ENCODE assay signal across 20 cellular contexts in genomic region chr9:130370226-130370625, GRCh38.
DNase-seq lines count a peak whose midpoint lies in the region; ATAC-seq and TF ChIP-seq lines count a peak whose summit lies in the region.
"Had no signal": no experiment of that assay in that cellular context is flagged by ENCODE, and none has a peak within 500 bp of the region (broad histone marks: within the 10 kb centered on the region; RNA-seq: fewer than 3 reads in every experiment).

No MANE protein-coding gene starts in this region.

- H3K4me2 ChIP-seq in SK-N-SH (no peak overlapping the region), neural progenitor cell (no peak overlapping the region)
- H3K4me2 ChIP-seq: A549 had no signal

- H3K9me2 ChIP-seq in SK-N-SH: no peaks in the 10 kb centered on the region

- H2AFZ ChIP-seq in SK-N-SH (ENCODE audit: low read depth) (no peak overlapping the region), neural progenitor cell (replicated peaks) (no peak overlapping the region)

- peaks cover 14% of the 10 kb centered on the region for H3K4me1 Mint-ChIP-seq in endothelial cell (ENCODE audit: unreplicated experiment)
- peaks cover 9% of the 10 kb centered on the region for H3K4me1 Mint-ChIP-seq in neural progenitor cell

- 61% methylated on average over 3 of the region's 7 CpGs for WGBS in SK-N-SH (ENCODE audit: low lambda C conversion rate)

- ATAC-seq in SK-N-SH treated with all-trans-retinoic acid at 6 μM for 48 hours: no peak
- ATAC-seq: A549; CD8-positive, alpha-beta T cell had no signal

- H3K9me3 Mint-ChIP-seq in endothelial cell (ENCODE audit: unreplicated experiment) (no peaks in the 10 kb centered on the region), neural progenitor cell (no peaks in the 10 kb centered on the region)
- H3K9me3 Mint-ChIP-seq: CD4-positive, alpha-beta T cell; CD8-positive, alpha-beta T cell had no signal

- H3K4me1 ChIP-seq in SK-N-SH (ENCODE audit: control insufficient read depth in 1 of 2, insufficient read depth in 2 of 2, low read depth in 1 of 2, low read length in 1 of 2) (no peaks in the 10 kb centered on the region; a peak in 1 of 4 replicates), HEK293 (ENCODE audit: control insufficient read depth, insufficient read depth, low read length) (no peaks in the 10 kb centered on the region), neural progenitor cell (peaks cover 4% of the 10 kb centered on the region), HAP-1 (no peaks in the 10 kb centered on the region)
- H3K4me1 ChIP-seq: A549, Caco-2 had no signal

- no peak overlapping the region for H3K27ac ChIP-seq in SK-N-SH (ENCODE audit: low read depth in 2 of 2, low read length in 1 of 2)
- H3K27ac ChIP-seq in HEK293 (ENCODE audit: extremely low read depth, low read depth, low read length): no peak overlapping the region
- no peak overlapping the region for H3K27ac ChIP-seq in neural progenitor cell
- H3K27ac ChIP-seq: 22Rv1, A549, C4-2B had no signal

- POLR2A ChIA-PET in SK-N-SH (lab: Yijun Ruan, JAX): interaction anchor here (0.9 kb wide), 1 partner anchor 30 kb away, joined by 4 read pairs; no protein-coding TSS in a partner anchor
- POLR2A ChIA-PET in HEK293 (lab: Yijun Ruan, JAX): interaction anchor here (0.7 kb wide), 1 partner anchor 323 kb away, joined by 3 read pairs; the partner anchor contains the start of gene EXOSC2

- no peak for TF ChIP-seq CTCF in SK-N-SH (IDR thresholded peaks at IDR 0.05)
- TF ChIP-seq CTCF in HEK293 (tag by site-specific recombination; IDR thresholded peaks at IDR 0.05): no peak
- no peak for TF ChIP-seq CTCF in endothelial cell (IDR thresholded peaks at IDR 0.05; ENCODE audit: unreplicated experiment)
- no peak for TF ChIP-seq CTCF in neural progenitor cell (IDR thresholded peaks at IDR 0.05)

- H3K9me3 ChIP-seq in SK-N-SH (no peaks in the 10 kb centered on the region), HEK293 (ENCODE audit: control insufficient read depth, insufficient read depth, low read depth, low read length) (no peaks in the 10 kb centered on the region), neural progenitor cell (ENCODE audit: low read depth) (no peaks in the 10 kb centered on the region), HAP-1 (no peaks in the 10 kb centered on the region)
- H3K9me3 ChIP-seq: A549, Caco-2 had no signal

- DNase-seq in SK-N-SH: no peak
- no peak for DNase-seq in endothelial cell (ENCODE audit: low spot score)
- DNase-seq in neural progenitor cell (ENCODE audit: low spot score): no peak
- no peak for DNase-seq in HAP-1 (ENCODE audit: low spot score in 2 of 2)
- no peak for DNase-seq in NCI-H1105 treated with DMSO at 0.1 percent for 48 hours (lab: John Stamatoyannopoulos, UW)
- DNase-seq in kidney glomerular epithelial cell (lab: John Stamatoyannopoulos, UW): no peak
- DNase-seq: AML-193; Caco-2; Calu3; CD4-positive, alpha-beta T cell; CD8-positive, alpha-beta T cell; DMS79 treated with DMSO at 0.1 percent for 48 hours; GF-D8 had no signal

- in situ Hi-C loops in HAP-1 (cut with MboI; ENCODE audit: low sequenced_read_pairs): no loop called here

- CTCF ChIA-PET in SK-N-SH (lab: Yijun Ruan, JAX): interaction anchor here (1.0 to 1.9 kb wide), 5 partner anchors 26 to 127 kb away, joined by 3 to 5 read pairs (median 3); no protein-coding TSS in a partner anchor
- CTCF ChIA-PET in HEK293 (lab: Yijun Ruan, JAX): interaction anchor here (1.3 kb wide), 1 partner anchor 262 kb away, joined by 5 read pairs; no protein-coding TSS in a partner anchor

- peaks cover 10% of the 10 kb centered on the region for H3K27me3 Mint-ChIP-seq in endothelial cell (ENCODE audit: unreplicated experiment)
- H3K27me3 Mint-ChIP-seq in neural progenitor cell (ENCODE audit: insufficient read depth, low read depth): peaks cover 11% of the 10 kb centered on the region
- H3K27me3 Mint-ChIP-seq: CD4-positive, alpha-beta T cell had no signal

- H4K20me1 ChIP-seq in SK-N-SH (ENCODE audit: insufficient read depth): no peaks in the 10 kb centered on the region
- no peaks in the 10 kb centered on the region for H4K20me1 ChIP-seq in neural progenitor cell (ENCODE audit: low read depth)
- H4K20me1 ChIP-seq: BLaER1 treated with 17β-estradiol and CSF1 and Interleukin-3, amounts not matched to agents 10 nM and 100 nM had no signal

- no peaks in the 10 kb centered on the region for H3K27me3 ChIP-seq in SK-N-SH (ENCODE audit: insufficient read depth)
- no peaks in the 10 kb centered on the region for H3K27me3 ChIP-seq in neural progenitor cell
- H3K27me3 ChIP-seq in HAP-1 (ENCODE audit: low read depth): 0 out of 2 replicates have a peak, but pooled peaks cover 5% of the 10 kb centered on the region
- H3K27me3 ChIP-seq: BLaER1 treated with 17β-estradiol and CSF1 and Interleukin-3, amounts not matched to agents 10 nM and 100 nM had no signal

- no peak overlapping the region for H3K9ac ChIP-seq in SK-N-SH
- no peak overlapping the region for H3K9ac ChIP-seq in neural progenitor cell
- H3K9ac ChIP-seq: BLaER1 treated with 17β-estradiol and CSF1 and Interleukin-3, amounts not matched to agents 10 nM and 100 nM had no signal

- no peaks in the 10 kb centered on the region for H3F3A ChIP-seq in SK-N-SH (replicated peaks; ENCODE audit: insufficient read depth)
- no peaks in the 10 kb centered on the region for H3F3A ChIP-seq in neural progenitor cell (ENCODE audit: low read depth)

- no peaks in the 10 kb centered on the region for H3K79me2 ChIP-seq in SK-N-SH (ENCODE audit: insufficient read depth)
- H3K79me2 ChIP-seq in neural progenitor cell (ENCODE audit: low read depth): no peaks in the 10 kb centered on the region

- H3K4me3 ChIP-seq in SK-N-SH (ENCODE audit: low read depth in 2 of 2, low read length in 1 of 2) (no peak overlapping the region), HEK293 (ENCODE audit: low read depth, low read length) (no peak overlapping the region), neural progenitor cell (no peak overlapping the region), HAP-1 (no peak overlapping the region)
- H3K4me3 ChIP-seq: A549; BLaER1 treated with 17β-estradiol and CSF1 and Interleukin-3, amounts not matched to agents 10 nM and 100 nM had no signal

- H3K36me3 Mint-ChIP-seq in endothelial cell (ENCODE audit: low read depth, unreplicated experiment): peaks cover 15% of the 10 kb centered on the region
- no peaks in the 10 kb centered on the region for H3K36me3 Mint-ChIP-seq in neural progenitor cell
- H3K36me3 Mint-ChIP-seq: CD8-positive, alpha-beta T cell had no signal

- TF ChIP-seq EP300 in SK-N-SH (IDR thresholded peaks at IDR 0.05; ENCODE audit: borderline replicate concordance in 1 of 2, low read depth in 1 of 2, low read length in 1 of 2): no peak

- H3K36me3 ChIP-seq in SK-N-SH (replicated peaks in 1 of 2; ENCODE audit: control insufficient read depth in 1 of 2, insufficient read depth in 2 of 2, low read length in 1 of 2): no peaks in the 10 kb centered on the region
- H3K36me3 ChIP-seq in HEK293 (ENCODE audit: control insufficient read depth in 2 of 2, insufficient read depth in 1 of 2, low read length in 2 of 2): no peaks in the 10 kb centered on the region
- no peaks in the 10 kb centered on the region for H3K36me3 ChIP-seq in neural progenitor cell
- H3K36me3 ChIP-seq in HAP-1 (replicated peaks): no peaks in the 10 kb centered on the region
- H3K36me3 ChIP-seq: BLaER1 treated with 17β-estradiol and CSF1 and Interleukin-3, amounts not matched to agents 10 nM and 100 nM had no signal

- no peak for TF ChIP-seq RAD21 in SK-N-SH (IDR thresholded peaks at IDR 0.05; ENCODE audit: low read length)

- H3K27ac Mint-ChIP-seq in endothelial cell (ENCODE audit: unreplicated experiment) (peak overlapping the region; percentile 61), neural progenitor cell (peak overlapping the region; percentile 1)
- H3K27ac Mint-ChIP-seq: B cell; CD4-positive, alpha-beta T cell; CD8-positive, alpha-beta T cell had no signal

- H3K4me3 Mint-ChIP-seq in endothelial cell (ENCODE audit: unreplicated experiment) (no peak overlapping the region), neural progenitor cell (no peak overlapping the region)
- H3K4me3 Mint-ChIP-seq: B cell; CD4-positive, alpha-beta T cell; CD8-positive, alpha-beta T cell had no signal

TF ChIP-seq in SK-N-SH treated with all-trans-retinoic acid at 6 μM for 48 hours, 23 proteins besides CTCF, POLR2A, EP300 and RAD21 (continues in another document):
- no peak for TF ChIP-seq CREB5 (CRISPR knock-in tag; IDR thresholded peaks at IDR 0.05; ENCODE audit: low read depth)

TF ChIP-seq in SK-N-SH, 30 proteins besides CTCF, POLR2A, EP300 and RAD21 (continues in another document):
- no peak for TF ChIP-seq POLR2AphosphoS5 (IDR thresholded peaks at IDR 0.05; ENCODE audit: low read depth, low read length)
- no peak for TF ChIP-seq USF1 (IDR thresholded peaks at IDR 0.05; ENCODE audit: borderline replicate concordance, low read depth)
- no peak for TF ChIP-seq JUND (IDR thresholded peaks at IDR 0.05)
- TF ChIP-seq FOXJ3 (CRISPR knock-in tag; IDR thresholded peaks at IDR 0.05): no peak
- TF ChIP-seq FOXM1 (IDR thresholded peaks at IDR 0.05; ENCODE audit: low read depth): no peak
- no peak for TF ChIP-seq RCOR1 (IDR thresholded peaks at IDR 0.05; ENCODE audit: low read length)
- no peak for TF ChIP-seq TCF12 (IDR thresholded peaks at IDR 0.05)
- no peak for TF ChIP-seq RFX5 (IDR thresholded peaks at IDR 0.05; ENCODE audit: low read length)

TF ChIP-seq in HEK293, 187 proteins besides CTCF, POLR2A, EP300 and RAD21 (continues in another document):
- peak; percentile 31; the same call in 1 of the 2 replicates for TF ChIP-seq ZFHX2 (tag by site-specific recombination; conservative IDR thresholded peaks at IDR 0.05)
- TF ChIP-seq ZNF169 (tag by site-specific recombination; IDR thresholded peaks at IDR 0.05): no peak
- no peak for TF ChIP-seq ZNF830 (tag by site-specific recombination; IDR thresholded peaks at IDR 0.05; ENCODE audit: low read depth)
- TF ChIP-seq ZBTB10 (tag by site-specific recombination; IDR thresholded peaks at IDR 0.05): no peak
